Comparison of ENCODE assay signal across 15 cellular contexts in genomic region chr21:45821315-45822001, GRCh38.
DNase-seq lines count a peak whose midpoint lies in the region; ATAC-seq and TF ChIP-seq lines count a peak whose summit lies in the region.
"Had no signal": no experiment of that assay in that cellular context is flagged by ENCODE, and none has a peak within 500 bp of the region (broad histone marks: within the 10 kb centered on the region; RNA-seq: fewer than 3 reads in every experiment).

No MANE protein-coding gene starts in this region.

- H2AFZ ChIP-seq in GM23338 (no peak overlapping the region), osteoblast (ENCODE audit: low read length) (no peak overlapping the region)
- H2AFZ ChIP-seq: GM23248 had no signal

- H3K27me3 ChIP-seq in GM23338 (ENCODE audit: insufficient read depth) = no peaks in the 10 kb centered on the region
- peaks cover 21% of the 10 kb centered on the region for H3K27me3 ChIP-seq in osteoblast (ENCODE audit: insufficient read depth, low read length)
- H3K27me3 ChIP-seq: BE2C, heart left ventricle had no signal

- H3K27ac Mint-ChIP-seq in GM23338 = no peak overlapping the region
- peak overlapping the region; percentile 44 for H3K27ac Mint-ChIP-seq in activated T-helper 17 cell treated with anti-CD3 and anti-CD28 coated beads, Interleukin-2, amount 50 U/mL, for 72 hours
- H3K27ac Mint-ChIP-seq: memory B cell had no signal

- peaks cover 7% of the 10 kb centered on the region for H3K27me3 Mint-ChIP-seq in GM23338 (ENCODE audit: insufficient read depth, low read depth, poor library complexity)
- H3K27me3 Mint-ChIP-seq in activated T-helper 17 cell treated with anti-CD3 and anti-CD28 coated beads, Interleukin-2, amount 50 U/mL, for 72 hours = peaks cover 14% of the 10 kb centered on the region

- H3K9me2 ChIP-seq in GM23338 (ENCODE audit: insufficient read depth) = no peaks in the 10 kb centered on the region

- DNase-seq in activated CD8-positive, alpha-beta memory T cell treated with anti-CD3 and anti-CD28 coated beads for 24 hours = peak; percentile 56
- DNase-seq in activated CD8-positive, alpha-beta memory T cell treated with anti-CD3 and anti-CD28 coated beads, Interleukin-2, amount 50 U/mL, for 4 hours = no peak
- DNase-seq in GM23338 (ENCODE audit: low spot score) = no peak
- peak; percentile 3 for DNase-seq in osteoblast (ENCODE audit: insufficient read length, low spot score, missing footprints)
- no peak for DNase-seq in pons (ENCODE audit: low spot score)
- DNase-seq in dedifferentiated amniotic fluid mesenchymal stem cell (ENCODE audit: extremely low spot score) = no peak

- H3K9me3 Mint-ChIP-seq in GM23338 = no peaks in the 10 kb centered on the region
- H3K9me3 Mint-ChIP-seq in activated T-helper 17 cell treated with anti-CD3 and anti-CD28 coated beads, Interleukin-2, amount 50 U/mL, for 72 hours = no peaks in the 10 kb centered on the region
- H3K9me3 Mint-ChIP-seq: memory B cell had no signal

- H3K79me2 ChIP-seq in GM23338 (replicated peaks; ENCODE audit: insufficient read depth) (no peaks in the 10 kb centered on the region), osteoblast (ENCODE audit: insufficient read depth, low read length) (no peaks in the 10 kb centered on the region)

- no peaks in the 10 kb centered on the region for H3K9me3 ChIP-seq in osteoblast (ENCODE audit: low read depth, low read length)
- H3K9me3 ChIP-seq: BE2C, heart left ventricle had no signal

- H4K20me1 ChIP-seq in GM23338 (replicated peaks; ENCODE audit: insufficient read depth) (no peaks in the 10 kb centered on the region), osteoblast (ENCODE audit: insufficient read depth, low read length) (no peaks in the 10 kb centered on the region)

- ATAC-seq in GM23338 (no peak), GM18870 (IDR thresholded peaks at IDR 0.05; ENCODE audit: unreplicated experiment) (no peak)
- no peak for ATAC-seq in activated T-helper 17 cell treated with anti-CD3 and anti-CD28 coated beads, Interleukin-2, amount 50 U/mL, for 72 hours (replicated peaks)

- H3K36me3 ChIP-seq in GM23338 (ENCODE audit: insufficient read depth) = no peaks in the 10 kb centered on the region
- no peaks in the 10 kb centered on the region for H3K36me3 ChIP-seq in osteoblast (ENCODE audit: insufficient read depth, low read length)
- H3K36me3 ChIP-seq: BE2C, heart left ventricle had no signal

- H3K4me2 ChIP-seq in GM23338 = no peak overlapping the region
- no peak overlapping the region for H3K4me2 ChIP-seq in osteoblast (ENCODE audit: insufficient read depth, low read length)
- H3K4me2 ChIP-seq: KMS-11 had no signal

- H3K4me3 ChIP-seq in GM23338 (no peak overlapping the region), osteoblast (ENCODE audit: insufficient read depth, low read length) (no peak overlapping the region)
- H3K4me3 ChIP-seq: GM23248, heart left ventricle had no signal

- peaks cover 31% of the 10 kb centered on the region for H3K4me1 Mint-ChIP-seq in GM23338
- peaks cover 17% of the 10 kb centered on the region for H3K4me1 Mint-ChIP-seq in activated T-helper 17 cell treated with anti-CD3 and anti-CD28 coated beads, Interleukin-2, amount 50 U/mL, for 72 hours

- H3K27ac ChIP-seq in GM23338 (ENCODE audit: low read depth) (no peak overlapping the region), osteoblast (ENCODE audit: low read depth, low read length) (no peak overlapping the region)
- H3K27ac ChIP-seq: GM23248, heart left ventricle, KMS-11, RWPE1 had no signal

- TF ChIP-seq CTCF in GM23338 (conservative IDR thresholded peaks at IDR 0.05; ENCODE audit: low read depth in 2 of 2) = no peak
- TF ChIP-seq CTCF in osteoblast (IDR thresholded peaks at IDR 0.05; ENCODE audit: extremely low read depth, low read depth, low read length) = no peak

- H3K4me3 Mint-ChIP-seq in GM23338 = peak overlapping the region; percentile 15; the same call in 1 of the 3 replicates
- peak overlapping the region; percentile 1 for H3K4me3 Mint-ChIP-seq in activated T-helper 17 cell treated with anti-CD3 and anti-CD28 coated beads, Interleukin-2, amount 50 U/mL, for 72 hours
- H3K4me3 Mint-ChIP-seq: activated T-cell treated with anti-CD3 and anti-CD28 coated beads, Interleukin-2, amount 50 U/mL, for 4 hours; memory B cell had no signal

- H3K36me3 Mint-ChIP-seq in GM23338 (ENCODE audit: low read depth) = no peaks in the 10 kb centered on the region
- peaks cover 7% of the 10 kb centered on the region for H3K36me3 Mint-ChIP-seq in activated T-helper 17 cell treated with anti-CD3 and anti-CD28 coated beads, Interleukin-2, amount 50 U/mL, for 72 hours (ENCODE audit: low read depth)
- H3K36me3 Mint-ChIP-seq: memory B cell had no signal

- peaks cover 4% of the 10 kb centered on the region for H3K4me1 ChIP-seq in GM23338 (ENCODE audit: insufficient read depth)
- peaks cover 21% of the 10 kb centered on the region for H3K4me1 ChIP-seq in osteoblast (ENCODE audit: insufficient read depth, low read length)

- no peaks in the 10 kb centered on the region for H3F3A ChIP-seq in GM23338 (replicated peaks; ENCODE audit: low read depth)

TF ChIP-seq in GM23338, 12 proteins besides CTCF, POLR2A, EP300 and RAD21 (continues in another document):
- TF ChIP-seq ZNF114 (CRISPR knock-in tag; IDR thresholded peaks at IDR 0.05) (no peak), EZH2phosphoT487 (IDR thresholded peaks at IDR 0.05; ENCODE audit: unreplicated experiment) (no peak), ZNF331 (CRISPR knock-in tag; IDR thresholded peaks at IDR 0.05; ENCODE audit: low read depth) (no peak), REST (IDR thresholded peaks at IDR 0.05; ENCODE audit: unreplicated experiment) (no peak), NANOG (IDR thresholded peaks at IDR 0.05; ENCODE audit: borderline replicate concordance) (no peak), POLR2AphosphoS5 (IDR thresholded peaks at IDR 0.05; ENCODE audit: low read depth) (no peak), STAT1 (IDR thresholded peaks at IDR 0.05; ENCODE audit: unreplicated experiment) (no peak)

Comparison
In these comparisons a context has a peak if more than half of its experiments do, and no peak if none do; other contexts are left out.
1. DNase-seq: peak in activated CD8-positive, alpha-beta memory T cell treated with anti-CD3 and anti-CD28 coated beads for 24 hours (single experiment) and osteoblast (single experiment); none in activated CD8-positive, alpha-beta memory T cell treated with anti-CD3 and anti-CD28 coated beads, Interleukin-2, amount 50 U/mL, for 4 hours (single experiment), GM23338 (single experiment), pons (single experiment) and dedifferentiated amniotic fluid mesenchymal stem cell (single experiment).